ENCODE assay signal across 8 cellular contexts in genomic region chr19:1070931-1071791, GRCh38. TPM values are rescaled to one million over a fixed set of nuclear protein-coding genes. Genes with fewer than 3 reads are reported as not detected.
DNase-seq lines count a peak whose midpoint lies in the region; ATAC-seq and TF ChIP-seq lines count a peak whose summit lies in the region.
"Had no signal": no experiment of that assay in that cellular context is flagged by ENCODE, and none has a peak within 500 bp of the region (broad histone marks: within the 10 kb centered on the region; RNA-seq: fewer than 3 reads in every experiment).

No MANE protein-coding gene starts in this region.

- H3K18ac ChIP-seq in IMR-90 (ENCODE audit: low read depth, low read length), result no peak overlapping the region

- DNase-seq in A673 (ENCODE audit: low spot score) (no peak), IMR-90 (no peak), right cardiac atrium (peak; percentile 26 to 67 (median 64)), HuH-7.5 (ENCODE audit: low spot score) (no peak), inferior parietal cortex (ENCODE audit: extremely low spot score) (no peak)
- no peak for DNase-seq in activated CD4-positive, alpha-beta T cell treated with anti-CD3 and anti-CD28 coated beads, Interleukin-2, amount 50 U/mL, for 48 hours
- DNase-seq: hippocampal formation had no signal

- CTCF ChIA-PET in A673 (lab: Charles Lee), result interaction anchor here (1.0 kb wide), 1 partner anchor 31 kb away, joined by 5 read pairs; the partner anchor contains the start of gene ABCA7
- CTCF ChIA-PET in IMR-90 (lab: Yijun Ruan, JAX), result interaction anchor here (0.5 kb wide), 1 partner anchor 49 kb away, joined by 3 read pairs; no protein-coding TSS in a partner anchor

- no peaks in the 10 kb centered on the region; the same call in 1 of the 2 replicates for H4K20me1 ChIP-seq in IMR-90 (ENCODE audit: insufficient read depth, low read length)

- peak; percentile 28 for ATAC-seq in IMR-90 (ENCODE audit: low read depth)
- no peak for ATAC-seq in right cardiac atrium

- no peaks in the 10 kb centered on the region for H3K9me1 ChIP-seq in IMR-90 (ENCODE audit: insufficient read depth, low read length)

- in situ Hi-C loops in IMR-90 (cut with MboI; ENCODE audit: low sequenced_read_pairs), result no loop called here

- TF ChIP-seq POLR2A in IMR-90 (IDR thresholded peaks at IDR 0.05; ENCODE audit: low read depth, low read length), result no peak

- WGBS in IMR-90 (ENCODE audit: extremely low coverage in 2 of 2, insufficient read length in 1 of 2), 2 experiments, result 3% methylated on average over 43 of the region's 99 CpGs; no CpG with 5 or more reads in 1 of the 2 experiments
- WGBS in right cardiac atrium, result 16% methylated on average over 99 of the region's 99 CpGs

- dilution Hi-C loops in IMR-90 (cut with HindIII; ENCODE audit: low sequenced_read_pairs, unreplicated experiment), result no loop called here

- H3K27me3 ChIP-seq in A673 (replicated peaks; ENCODE audit: insufficient read depth, low read depth, low read length, poor library complexity) (peaks cover 7% of the 10 kb centered on the region), IMR-90 (ENCODE audit: control insufficient read depth, insufficient read depth, low read length) (peaks cover 45% of the 10 kb centered on the region), right cardiac atrium (ENCODE audit: control insufficient read depth, insufficient read depth) (no peaks in the 10 kb centered on the region)

- H2BK120ac ChIP-seq in IMR-90 (ENCODE audit: low read depth, low read length), result no peak overlapping the region

- no peak overlapping the region for H4K5ac ChIP-seq in IMR-90 (ENCODE audit: low read depth, low read length)

- peak overlapping the region; percentile 76 for H2AK9ac ChIP-seq in IMR-90 (replicated peaks; ENCODE audit: low read depth, low read length, poor library complexity)

- H3K27ac ChIP-seq in A673 (ENCODE audit: low read depth, low read length, poor library complexity, severe bottlenecking) (no peak overlapping the region), IMR-90 (ENCODE audit: insufficient read depth, low read length) (no peak overlapping the region), right cardiac atrium (ENCODE audit: low read length) (no peak overlapping the region)
- H3K27ac ChIP-seq: KMS-11 had no signal

- no peak overlapping the region for H3K4ac ChIP-seq in IMR-90 (ENCODE audit: low read depth, low read length)

- H3K36me3 ChIP-seq in A673 (ENCODE audit: insufficient read depth, low read length, poor library complexity, severe bottlenecking) (no peaks in the 10 kb centered on the region), IMR-90 (ENCODE audit: control insufficient read depth, insufficient read depth, low read length) (no peaks in the 10 kb centered on the region)

- H3K9ac ChIP-seq in IMR-90 (ENCODE audit: low read depth, low read length), result no peak overlapping the region
- H3K9ac ChIP-seq: KMS-11 had no signal

- intact Hi-C loops in A673 (cut with micrococcal nuclease; ENCODE audit: unreplicated experiment), result no loop called here
- intact Hi-C loops in IMR-90 (cut with micrococcal nuclease), result no loop called here
- intact Hi-C loops in right cardiac atrium (cut with DNase I), result no loop called here

- TF ChIP-seq RAD21 in IMR-90 (IDR thresholded peaks at IDR 0.05; ENCODE audit: low read length), result no peak

- no peak overlapping the region for H2BK20ac ChIP-seq in IMR-90 (ENCODE audit: low read depth, low read length)

- BruUV-seq in A673 (replicated peaks; lab: Mats Ljungman, UMichigan) (no TSS peak), IMR-90 (replicated peaks; lab: Mats Ljungman, UMichigan) (no TSS peak)

- no peak overlapping the region for H3K23ac ChIP-seq in IMR-90 (ENCODE audit: low read depth, low read length)

- H4K8ac ChIP-seq in IMR-90 (ENCODE audit: low read depth in 2 of 2, low read length in 2 of 2), result no peak overlapping the region

- POLR2A ChIA-PET in A673 (lab: Charles Lee; ENCODE audit: low non-redundant PET), result no interaction called here
- POLR2A ChIA-PET in IMR-90 (lab: Charles Lee; ENCODE audit: unreplicated experiment), result no interaction called here

- peak overlapping the region; percentile 70 for H2AFZ ChIP-seq in IMR-90 (replicated peaks; ENCODE audit: low read length, poor library complexity)

- H3K14ac ChIP-seq in IMR-90 (replicated peaks; ENCODE audit: low read depth, low read length), result no peak overlapping the region

- TF ChIP-seq CTCF in A673 (conservative IDR thresholded peaks at IDR 0.05; ENCODE audit: low read depth, low read length), result no peak
- no peak for TF ChIP-seq CTCF in IMR-90 (conservative IDR thresholded peaks at IDR 0.05; ENCODE audit: low read depth, low read length)

- H3K56ac ChIP-seq in IMR-90 (ENCODE audit: extremely low read depth, insufficient read depth, low read length), result no peak overlapping the region

- H3K4me1 ChIP-seq in A673 (ENCODE audit: insufficient read depth, low read length, poor library complexity, severe bottlenecking) (peaks cover 27% of the 10 kb centered on the region), IMR-90 (ENCODE audit: control insufficient read depth, insufficient read depth, low read length) (peaks cover 3% of the 10 kb centered on the region; the same call in 1 of the 2 replicates), right cardiac atrium (ENCODE audit: control insufficient read depth, insufficient read depth, low read length) (no peaks in the 10 kb centered on the region)

- no peaks in the 10 kb centered on the region for H3K79me1 ChIP-seq in IMR-90 (ENCODE audit: low read depth in 1 of 2, low read length in 2 of 2)

- no peak overlapping the region for H2BK5ac ChIP-seq in IMR-90 (ENCODE audit: low read depth, low read length, poor library complexity, severe bottlenecking)

- H2AK5ac ChIP-seq in IMR-90 (ENCODE audit: low read depth, low read length), result no peak overlapping the region

- H3K9me3 ChIP-seq in A673 (ENCODE audit: low read depth, low read length, poor library complexity, severe bottlenecking) (no peaks in the 10 kb centered on the region), IMR-90 (ENCODE audit: control insufficient read depth, insufficient read depth, low read length) (peaks cover 2% of the 10 kb centered on the region; the same call in 1 of the 2 replicates), right cardiac atrium (ENCODE audit: control insufficient read depth, low read length) (no peaks in the 10 kb centered on the region)

- no peak overlapping the region for H4K91ac ChIP-seq in IMR-90 (ENCODE audit: insufficient read depth, low read depth, low read length)

- H3K4me2 ChIP-seq in IMR-90 (ENCODE audit: low read depth, low read length), result no peak overlapping the region; the same call in 1 of the 2 replicates
- H3K4me2 ChIP-seq: KMS-11 had no signal

- H2BK15ac ChIP-seq in IMR-90 (ENCODE audit: low read depth, low read length), result no peak overlapping the region

- H3K4me3 ChIP-seq in A673 (ENCODE audit: low read depth, low read length, poor library complexity, severe bottlenecking), result peak overlapping the region; percentile 32
- H3K4me3 ChIP-seq in IMR-90 (ENCODE audit: insufficient read depth, low read depth, low read length), result no peak overlapping the region
- H3K4me3 ChIP-seq in right cardiac atrium (ENCODE audit: low read length), result no peak overlapping the region

TF ChIP-seq in IMR-90, 13 proteins besides CTCF, POLR2A, EP300 and RAD21:
- no peak for TF ChIP-seq MAZ (IDR thresholded peaks at IDR 0.05; ENCODE audit: borderline replicate concordance, low read depth, low read length)

RNA-seq across cellular contexts. Expression of gene ARHGAP45, which starts 4.2 kb away (rescaled TPM):
- total RNA-seq in A673 (2021) (3.2 and 3.4 TPM in 2 replicates), IMR-90 (2012; rRNA removed) (0.83 and 1.3 TPM in 2 replicates), right cardiac atrium (10 to 100 TPM in 1 of 4 donors, 1 to 10 TPM in 3; 7.7 to 10.4 (median 9.2) TPM)
- polyA plus RNA-seq in IMR-90 (2012; rRNA removed) (1.4 and 1.7 TPM in 2 replicates), right cardiac atrium (5.9 TPM)
- 2.0 and 2.2 TPM in 2 replicates for polyA plus RNA-seq in IMR-90 (2012; cell fraction: cytosol; rRNA removed)
- 3.0 and 10.5 TPM in 2 replicates for polyA plus RNA-seq in IMR-90 (2012; cell fraction: nucleus; rRNA removed; ENCODE audit: low replicate concordance)

RNA-seq across cellular contexts. Expression of gene POLR2E, which starts 24.0 kb away (rescaled TPM):
- 342 and 343 TPM in 2 replicates for total RNA-seq in A673 (2021)
- total RNA-seq in IMR-90 (2012; rRNA removed), result 195 and 294 TPM in 2 replicates
- 391 and 449 TPM in 2 replicates for polyA plus RNA-seq in IMR-90 (2012; rRNA removed)
- polyA plus RNA-seq in IMR-90 (2012; cell fraction: cytosol; rRNA removed), result 408 and 821 TPM in 2 replicates
- 242 and 436 TPM in 2 replicates for polyA plus RNA-seq in IMR-90 (2012; cell fraction: nucleus; rRNA removed; ENCODE audit: low replicate concordance)
- total RNA-seq in right cardiac atrium, result 100 to 1,000 TPM; 110 to 145 (median 131) TPM
- 179 TPM for polyA plus RNA-seq in right cardiac atrium

RNA-seq across cellular contexts. Expression of gene ABCA7, which starts 31.3 kb away (rescaled TPM):
- total RNA-seq in A673 (2021), result 12.0 and 21.2 TPM in 2 replicates
- 0.36 and 0.56 TPM in 2 replicates for total RNA-seq in IMR-90 (2012; rRNA removed)
- 3.2 and 3.3 TPM in 2 replicates for polyA plus RNA-seq in IMR-90 (2012; rRNA removed)
- 3.0 and 3.3 TPM in 2 replicates for polyA plus RNA-seq in IMR-90 (2012; cell fraction: cytosol; rRNA removed)
- 21.0 and 42.9 TPM in 2 replicates for polyA plus RNA-seq in IMR-90 (2012; cell fraction: nucleus; rRNA removed; ENCODE audit: low replicate concordance)
- total RNA-seq in right cardiac atrium, result 10 to 100 TPM in 1 of 4 donors, 1 to 10 TPM in 3; 7.3 to 10.4 (median 8.7) TPM
- 9.1 TPM for polyA plus RNA-seq in right cardiac atrium

RNA-seq across cellular contexts. Expression of gene GPX4, which starts 32.6 kb away (rescaled TPM):
- total RNA-seq in A673 (2021) (368 and 435 TPM in 2 replicates), IMR-90 (2012; rRNA removed) (357 and 415 TPM in 2 replicates), right cardiac atrium (100 to 1,000 TPM; 300 to 374 (median 359) TPM)
- polyA plus RNA-seq in IMR-90 (2012; rRNA removed) (1,083 and 1,136 TPM in 2 replicates), right cardiac atrium (713 TPM)
- polyA plus RNA-seq in IMR-90 (2012; cell fraction: cytosol; rRNA removed), result 2,056 and 2,058 TPM in 2 replicates
- 1,128 and 1,215 TPM in 2 replicates for polyA plus RNA-seq in IMR-90 (2012; cell fraction: nucleus; rRNA removed; ENCODE audit: low replicate concordance)

RNA-seq across cellular contexts. Expression of gene CNN2, which starts 44.8 kb away (rescaled TPM):
- total RNA-seq in A673 (2021) (112 and 146 TPM in 2 replicates), IMR-90 (2012; rRNA removed) (270 and 272 TPM in 2 replicates), right cardiac atrium (10 to 100 TPM; 57.4 to 75.9 (median 63.8) TPM)
- polyA plus RNA-seq in IMR-90 (2012; rRNA removed) (385 and 395 TPM in 2 replicates), right cardiac atrium (52.1 TPM)
- polyA plus RNA-seq in IMR-90 (2012; cell fraction: cytosol; rRNA removed), result 751 and 1,323 TPM in 2 replicates
- 398 and 523 TPM in 2 replicates for polyA plus RNA-seq in IMR-90 (2012; cell fraction: nucleus; rRNA removed; ENCODE audit: low replicate concordance)

Comparison
In these comparisons a context has a peak if more than half of its experiments do, and no peak if none do; other contexts are left out.
1. DNase-seq: peak in right cardiac atrium (3 of 3); none in A673 (single experiment), IMR-90 (single experiment), HuH-7.5 (single experiment), inferior parietal cortex (single experiment) and activated CD4-positive, alpha-beta T cell treated with anti-CD3 and anti-CD28 coated beads, Interleukin-2, amount 50 U/mL, for 48 hours (0 of 2).